Comparison of ENCODE assay signal across 1 cellular context in genomic region chr1:219904934-219905333, GRCh38.
TF ChIP-seq lines count a peak whose summit lies in the region.

No MANE protein-coding gene starts in this region.

TF ChIP-seq in K562, 482 proteins besides CTCF, POLR2A, EP300 and RAD21 (continued from another document):
- TF ChIP-seq HES1 (IDR thresholded peaks at IDR 0.05; ENCODE audit: low read depth) (no peak), ATF4 (CRISPR knock-in tag; IDR thresholded peaks at IDR 0.05) (no peak), ZNF717 (CRISPR knock-in tag; IDR thresholded peaks at IDR 0.05) (no peak), SP2 (IDR thresholded peaks at IDR 0.05; ENCODE audit: extremely low read depth, low read depth, low read length, poor library complexity, severe bottlenecking) (peak; percentile 39), ETV6 (IDR thresholded peaks at IDR 0.05; ENCODE audit: borderline replicate concordance in 1 of 2, low read depth in 2 of 2, low read length in 1 of 2) (no peak), ETV6 (CRISPR knock-in tag; IDR thresholded peaks at IDR 0.05; ENCODE audit: borderline replicate concordance) (no peak), ZNF592 (IDR thresholded peaks at IDR 0.05) (0 out of 2 replicates have a peak, but pooled peaks have one; percentile 15), PBX2 (CRISPR knock-in tag; IDR thresholded peaks at IDR 0.05; ENCODE audit: low read depth) (no peak; the same call in 1 of the 2 replicates), PBX2 (tag; conservative IDR thresholded peaks at IDR 0.05; ENCODE audit: low read depth) (peak; percentile 88), NFYB (IDR thresholded peaks at IDR 0.05; ENCODE audit: extremely low read depth, insufficient read length) (peak; percentile 46), PKNOX1 (IDR thresholded peaks at IDR 0.05) (peak; percentile 98), TGIF2 (CRISPR knock-in tag; IDR thresholded peaks at IDR 0.05) (no peak)
